In the genomic region with DNA sequence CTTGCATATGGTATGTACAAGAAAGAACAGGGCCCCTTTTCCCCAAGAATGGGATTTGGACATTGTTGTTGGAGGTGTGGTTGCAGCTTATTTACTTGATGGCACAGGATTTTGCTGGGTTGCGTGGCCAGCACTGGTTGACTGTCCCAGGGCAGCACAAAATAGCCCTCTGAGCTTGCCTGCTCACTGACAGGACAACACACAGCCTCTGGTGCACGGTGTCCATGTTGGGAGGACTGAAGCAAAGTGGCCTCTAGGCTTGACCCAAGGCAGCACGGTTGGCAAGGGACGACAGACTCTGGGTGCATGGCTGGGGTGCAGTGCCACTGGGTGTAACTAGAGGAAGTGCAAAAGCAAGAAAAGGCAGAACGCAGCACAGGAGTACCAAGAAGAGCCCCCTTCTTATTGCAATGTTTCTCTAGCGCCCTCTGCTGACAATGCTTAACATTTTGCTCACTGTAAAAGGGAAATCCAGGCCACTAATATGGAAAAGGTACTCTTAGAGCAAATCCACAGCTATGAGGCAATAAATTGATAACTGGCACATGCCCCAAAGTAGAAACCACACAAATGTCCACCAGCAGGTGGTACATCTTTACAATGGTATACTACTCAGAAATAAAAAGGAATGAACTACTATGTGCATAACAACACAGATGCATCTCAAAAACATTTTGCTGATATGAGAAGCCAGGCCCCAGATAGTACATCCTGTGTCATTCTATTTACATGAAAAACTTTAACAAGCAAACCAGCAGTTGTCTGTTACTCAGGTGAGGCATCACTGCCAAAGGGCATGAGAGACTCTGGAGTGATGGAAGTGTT, we compare ENCODE assay signal across 9 cellular contexts. TPM values are rescaled to one million over a fixed set of nuclear protein-coding genes. Genes with fewer than 3 reads are reported as not detected.
DNase-seq lines count a peak whose midpoint lies in the region; ATAC-seq, FAIRE-seq and TF ChIP-seq lines count a peak whose summit lies in the region.
"Had no signal": no experiment of that assay in that cellular context is flagged by ENCODE, and none has a peak within 500 bp of the region (broad histone marks: within the 10 kb centered on the region; RNA-seq: fewer than 3 reads in every experiment).

No MANE protein-coding gene starts in this region.

- H3K9me3 ChIP-seq in small intestine (ENCODE audit: control insufficient read depth, low read depth), result no peaks in the 10 kb centered on the region

- H3K27me3 ChIP-seq in small intestine (ENCODE audit: control insufficient read depth in 2 of 2, insufficient read depth in 2 of 2, low read length in 2 of 2), result peaks cover 0 to 2% of the 10 kb centered on the region in 2 donors

- no peaks in the 10 kb centered on the region for H3K36me3 ChIP-seq in small intestine (ENCODE audit: control insufficient read depth in 2 of 2, insufficient read depth in 2 of 2, low read length in 2 of 2)

- ATAC-seq in GM21737 (IDR thresholded peaks at IDR 0.05; ENCODE audit: unreplicated experiment) (no peak), GM21423 (IDR thresholded peaks at IDR 0.05; ENCODE audit: unreplicated experiment) (no peak)

- no peaks in the 10 kb centered on the region for H3K4me1 ChIP-seq in small intestine (ENCODE audit: control insufficient read depth in 2 of 2, insufficient read depth in 1 of 2, low read depth in 1 of 2, low read length in 1 of 2)

- peak; percentile 62 for TF ChIP-seq CTCF in AG10803 (conservative IDR thresholded peaks at IDR 0.05; ENCODE audit: low read length)
- TF ChIP-seq CTCF in GM12874 (IDR thresholded peaks at IDR 0.05; ENCODE audit: insufficient read depth, low read depth, low read length), result peak; percentile 72
- peak; percentile 56 for TF ChIP-seq CTCF in foreskin fibroblast (IDR thresholded peaks at IDR 0.05; ENCODE audit: low read depth, low read length)

- no peak for FAIRE-seq in small intestine (lab: Jason Lieb, UNC)

- H3K4me3 ChIP-seq in AG10803 (ENCODE audit: low read length), result no peak overlapping the region
- H3K4me3 ChIP-seq in foreskin fibroblast (ENCODE audit: low read depth in 1 of 2, low read length in 2 of 2), result no peak overlapping the region
- H3K4me3 ChIP-seq in small intestine (ENCODE audit: low read depth in 1 of 2, low read length in 2 of 2), result no peak overlapping the region

- H3K27ac ChIP-seq in small intestine (ENCODE audit: low read depth in 1 of 2, low read length in 1 of 2), result no peak overlapping the region
- H3K27ac ChIP-seq: epithelial cell of prostate had no signal

- DNase-seq in AG10803 (ENCODE audit: low read depth) (peak; percentile 36), NCI-H1930 (lab: John Stamatoyannopoulos, UW) (peak; percentile 44 to 49), SW480 (ENCODE audit: low spot score) (peak; percentile 63), foreskin fibroblast (peak; percentile 9 to 57), small intestine (peak; percentile 27)

- 36 to 48% (median 36%) methylated on average over 6 of the region's 6 CpGs for WGBS in small intestine, 3 donors

RNA-seq across cellular contexts. Expression of gene BARX1, which starts 47.4 kb away (rescaled TPM):
- polyA plus RNA-seq in small intestine, result under 1 TPM in 1 of 3 donors, not detected in 2; 0.39 TPM
